ENCODE assay signal across 26 cellular contexts in the genomic region with DNA sequence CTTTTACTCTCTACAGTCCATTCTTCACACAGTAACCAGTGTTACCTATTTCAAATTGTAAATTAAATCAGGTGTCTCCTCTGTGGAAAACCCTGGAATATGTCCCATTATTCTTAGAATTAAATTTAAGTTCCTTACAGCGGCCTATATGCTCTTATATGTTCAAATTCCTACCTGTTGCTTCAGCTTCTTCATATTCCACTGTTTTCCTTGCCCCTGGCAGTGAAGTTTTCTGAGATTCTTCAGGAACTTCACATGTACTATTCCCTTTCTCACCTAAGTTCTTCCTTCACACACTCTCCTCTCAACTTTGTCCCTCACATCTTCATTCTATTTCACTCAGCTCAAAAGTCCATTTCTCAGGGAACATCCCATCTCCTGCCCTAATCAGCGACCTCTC.
"Had no signal": no experiment of that assay in that cellular context is flagged by ENCODE, and none has a peak within 500 bp of the region (broad histone marks: within the 10 kb centered on the region; RNA-seq: fewer than 3 reads in every experiment).

No MANE protein-coding gene starts in this region.

- H3K4me3 ChIP-seq: esophagus muscularis mucosa, gastroesophageal sphincter, heart left ventricle, hepatocyte, lung, ovary, psoas muscle, skin epidermis, spleen, testis, tibial artery had no signal

- H3K9me3 ChIP-seq: esophagus muscularis mucosa, gastroesophageal sphincter, heart left ventricle, ovary, psoas muscle, testis, tibial artery had no signal

- H3K27me3 ChIP-seq: esophagus muscularis mucosa, foreskin keratinocyte, gastroesophageal sphincter, heart left ventricle, hepatocyte, ovary, spleen, testis, tibial artery had no signal

- H3K36me3 Mint-ChIP-seq: natural killer cell; stimulated activated memory B cell treated with anti-CD40 and anti-IgM and Interleukin-4, amounts not matched to agents 10 μg/mL and 1 μg/mL and 100 μg/mL, for 72 hours; type B pancreatic cell had no signal

- H3K9me3 Mint-ChIP-seq: natural killer cell had no signal

- H3K4me1 ChIP-seq: testis had no signal

- H3K27ac ChIP-seq: esophagus muscularis mucosa, foreskin keratinocyte, gastroesophageal sphincter, hepatocyte, ovary, psoas muscle, skin epidermis, spleen, testis, tibial artery had no signal

- H3K4me2 ChIP-seq: hepatocyte had no signal

- H2AFZ ChIP-seq: hepatocyte had no signal

- DNase-seq: dermis blood vessel endothelial cell; effector memory CD4-positive, alpha-beta T cell; foreskin keratinocyte; heart left ventricle; kidney; natural killer cell; occipital lobe; ovary; posterior cingulate gyrus; psoas muscle; right cardiac atrium; spleen; stimulated activated CD4-positive, alpha-beta T cell treated with anti-CD3 and anti-CD28 coated beads, Interleukin-4, amount 100 ng/mL, for 4 hours; stimulated activated naive CD8-positive, alpha-beta T cell treated with anti-CD3 and anti-CD28 coated beads, Interleukin-15, Interleukin-2, amounts not matched to agents 100 U/mL and 50 U/mL, for 24 hours; substantia nigra; testis; tibial artery had no signal

- H3K27ac Mint-ChIP-seq: memory B cell; natural killer cell; stimulated activated memory B cell treated with anti-CD40 and anti-IgM and Interleukin-4, amounts not matched to agents 10 μg/mL and 1 μg/mL and 100 μg/mL, for 72 hours; type B pancreatic cell had no signal

- H3K4me3 Mint-ChIP-seq: memory B cell; natural killer cell; stimulated activated memory B cell treated with anti-CD40 and anti-IgM and Interleukin-4, amounts not matched to agents 10 μg/mL and 1 μg/mL and 100 μg/mL, for 72 hours; type B pancreatic cell had no signal

- H3K36me3 ChIP-seq: esophagus muscularis mucosa, gastroesophageal sphincter, heart left ventricle, ovary, spleen, tibial artery had no signal

- ATAC-seq: foreskin keratinocyte; gastroesophageal sphincter; heart left ventricle; left lobe of liver; natural killer cell; psoas muscle; right cardiac atrium; stimulated activated memory B cell treated with anti-CD40 and anti-IgM and Interleukin-4, amounts not matched to agents 10 μg/mL and 1 μg/mL and 100 μg/mL, for 72 hours; stimulated activated naive CD8-positive, alpha-beta T cell treated with anti-CD3 and anti-CD28 coated beads, Interleukin-15, Interleukin-2, amounts not matched to agents 100 U/mL and 50 U/mL, for 24 hours had no signal

- H3K27me3 Mint-ChIP-seq: memory B cell; stimulated activated memory B cell treated with anti-CD40 and anti-IgM and Interleukin-4, amounts not matched to agents 10 μg/mL and 1 μg/mL and 100 μg/mL, for 72 hours; type B pancreatic cell had no signal
